In genomic region chr11:129639300-129639699, GRCh38 we compare ENCODE assay signal across 9 cellular contexts.
DNase-seq lines count a peak whose midpoint lies in the region; ATAC-seq and TF ChIP-seq lines count a peak whose summit lies in the region.
"Had no signal": no experiment of that assay in that cellular context is flagged by ENCODE, and none has a peak within 500 bp of the region (broad histone marks: within the 10 kb centered on the region; RNA-seq: fewer than 3 reads in every experiment).

No MANE protein-coding gene starts in this region.

- no peak overlapping the region for H3K27ac ChIP-seq in substantia nigra (ENCODE audit: low read depth, low read length, poor library complexity, severe bottlenecking)

- peak; percentile 13 for DNase-seq in activated naive CD4-positive, alpha-beta T cell treated with Interleukin-2 at 50 U/mL for 16 hours
- no peak for DNase-seq in activated naive CD4-positive, alpha-beta T cell treated with anti-CD3 and anti-CD28 coated beads, Interleukin-2, amount 50 U/mL, for 16 hours
- DNase-seq in RPMI7951 (ENCODE audit: low read depth) (peak; percentile 95), epithelial cell of proximal tubule (ENCODE audit: low read depth) (peak; percentile 89), CD1c-positive myeloid dendritic cell (ENCODE audit: extremely low spot score) (no peak), substantia nigra (lab: John Stamatoyannopoulos, UW) (no peak)
- no peak for DNase-seq in stimulated activated effector memory CD8-positive, alpha-beta T cell treated with anti-CD3 and anti-CD28 coated beads, Interleukin-12 subunit alpha, Interleukin-12 subunit beta, amount 100 ng/mL, for 72 hours (ENCODE audit: low spot score in 2 of 2)
- DNase-seq: CD4-positive, alpha-beta memory T cell had no signal

- no peak for TF ChIP-seq CTCF in epithelial cell of proximal tubule (conservative IDR thresholded peaks at IDR 0.05; ENCODE audit: low read depth, low read length)

- peak; percentile 86 for ATAC-seq in stimulated activated effector memory CD8-positive, alpha-beta T cell treated with anti-CD3 and anti-CD28 coated beads, Interleukin-12 subunit alpha, Interleukin-12 subunit beta, amount 100 ng/mL, for 72 hours
- ATAC-seq in GM18868 (IDR thresholded peaks at IDR 0.05; ENCODE audit: unreplicated experiment) = no peak

- H3K4me1 Mint-ChIP-seq in stimulated activated effector memory CD8-positive, alpha-beta T cell treated with anti-CD3 and anti-CD28 coated beads, Interleukin-12 subunit alpha, Interleukin-12 subunit beta, amount 100 ng/mL, for 72 hours = peaks cover 15% of the 10 kb centered on the region

- no peaks in the 10 kb centered on the region for H3K36me3 Mint-ChIP-seq in stimulated activated effector memory CD8-positive, alpha-beta T cell treated with anti-CD3 and anti-CD28 coated beads, Interleukin-12 subunit alpha, Interleukin-12 subunit beta, amount 100 ng/mL, for 72 hours

- no peak overlapping the region for H3K4me3 ChIP-seq in epithelial cell of proximal tubule (ENCODE audit: low read depth, low read length)

- H3K27ac Mint-ChIP-seq in stimulated activated effector memory CD8-positive, alpha-beta T cell treated with anti-CD3 and anti-CD28 coated beads, Interleukin-12 subunit alpha, Interleukin-12 subunit beta, amount 100 ng/mL, for 72 hours = no peak overlapping the region

- H3K4me3 Mint-ChIP-seq in stimulated activated effector memory CD8-positive, alpha-beta T cell treated with anti-CD3 and anti-CD28 coated beads, Interleukin-12 subunit alpha, Interleukin-12 subunit beta, amount 100 ng/mL, for 72 hours = no peak overlapping the region
- H3K4me3 Mint-ChIP-seq: CD4-positive, alpha-beta memory T cell had no signal

- H3K9me3 Mint-ChIP-seq in stimulated activated effector memory CD8-positive, alpha-beta T cell treated with anti-CD3 and anti-CD28 coated beads, Interleukin-12 subunit alpha, Interleukin-12 subunit beta, amount 100 ng/mL, for 72 hours = no peaks in the 10 kb centered on the region

Comparison
In these comparisons a context has a peak if more than half of its experiments do, and no peak if none do; other contexts are left out.
1. DNase-seq: peak in activated naive CD4-positive, alpha-beta T cell treated with Interleukin-2 at 50 U/mL for 16 hours (single experiment), RPMI7951 (single experiment) and epithelial cell of proximal tubule (single experiment); none in activated naive CD4-positive, alpha-beta T cell treated with anti-CD3 and anti-CD28 coated beads, Interleukin-2, amount 50 U/mL, for 16 hours (single experiment), stimulated activated effector memory CD8-positive, alpha-beta T cell treated with anti-CD3 and anti-CD28 coated beads, Interleukin-12 subunit alpha, Interleukin-12 subunit beta, amount 100 ng/mL, for 72 hours (0 of 2), CD1c-positive myeloid dendritic cell (single experiment) and substantia nigra (0 of 49).